In genomic region chr11:3836903-3837302, GRCh38 we compare ENCODE assay signal across 9 cellular contexts.
DNase-seq lines count a peak whose midpoint lies in the region; ATAC-seq and TF ChIP-seq lines count a peak whose summit lies in the region.
"Had no signal": no experiment of that assay in that cellular context is flagged by ENCODE, and none has a peak within 500 bp of the region (broad histone marks: within the 10 kb centered on the region; RNA-seq: fewer than 3 reads in every experiment).

No MANE protein-coding gene starts in this region.

- H3F3A ChIP-seq in OCI-LY1 (ENCODE audit: insufficient read depth, low read length), result no peaks in the 10 kb centered on the region

- no peak overlapping the region for H3K4me3 ChIP-seq in BLaER1
- peak overlapping the region; percentile 17 for H3K4me3 ChIP-seq in OCI-LY1 (ENCODE audit: low read depth, low read length, poor library complexity, severe bottlenecking)
- H3K4me3 ChIP-seq in mucosa of stomach (ENCODE audit: low read length), result no peak overlapping the region
- H3K4me3 ChIP-seq: body of pancreas had no signal

- H3K79me2 ChIP-seq in OCI-LY1 (ENCODE audit: insufficient read depth, low read length), result peaks cover 30% of the 10 kb centered on the region

- peaks cover 33% of the 10 kb centered on the region for H3K36me3 ChIP-seq in BLaER1
- H3K36me3 ChIP-seq in OCI-LY1 (ENCODE audit: insufficient read depth, low read length), result peaks cover 27% of the 10 kb centered on the region; the same call in 1 of the 2 replicates
- no peaks in the 10 kb centered on the region for H3K36me3 ChIP-seq in mucosa of stomach (ENCODE audit: control insufficient read depth, insufficient read depth, low read length)

- peak overlapping the region; percentile 65 for H3K27ac ChIP-seq in BLaER1
- peak overlapping the region; percentile 78 for H3K27ac ChIP-seq in OCI-LY1 (ENCODE audit: low read depth, low read length, poor library complexity, severe bottlenecking)

- H3K9ac ChIP-seq in BLaER1, result 0 out of 2 replicates have a peak overlapping the region, but pooled peaks have one; percentile 50
- peak overlapping the region; percentile 12; the same call in 1 of the 2 replicates for H3K9ac ChIP-seq in OCI-LY1 (ENCODE audit: low read length)
- H3K9ac ChIP-seq in mucosa of stomach (ENCODE audit: low read length), result peak overlapping the region; percentile 17

- no peak overlapping the region for H2AFZ ChIP-seq in OCI-LY1 (ENCODE audit: low read length)

- H4K20me1 ChIP-seq in BLaER1 (peaks cover 85% of the 10 kb centered on the region), OCI-LY1 (ENCODE audit: insufficient read depth, low read length) (no peaks in the 10 kb centered on the region)

- DNase-seq in activated naive CD4-positive, alpha-beta T cell treated with anti-CD3 and anti-CD28 coated beads, Interleukin-2, amount 50 U/mL, for 16 hours, result peak; percentile 38
- no peak for DNase-seq in kidney tubule cell (ENCODE audit: low spot score)
- DNase-seq in NCI-H446 (lab: John Stamatoyannopoulos, UW), result no peak

- H3K9me3 ChIP-seq in BLaER1, result no peaks in the 10 kb centered on the region
- no peaks in the 10 kb centered on the region for H3K9me3 ChIP-seq in OCI-LY1 (ENCODE audit: low read length)
- H3K9me3 ChIP-seq in mucosa of stomach (ENCODE audit: control insufficient read depth, low read length), result no peaks in the 10 kb centered on the region
- H3K9me3 ChIP-seq: body of pancreas had no signal

- H3K27me3 ChIP-seq in BLaER1, result no peaks in the 10 kb centered on the region
- H3K27me3 ChIP-seq in OCI-LY1 (ENCODE audit: insufficient read depth, low read length), result no peaks in the 10 kb centered on the region
- H3K27me3 ChIP-seq in mucosa of stomach (ENCODE audit: control insufficient read depth, insufficient read depth, low read length), result no peaks in the 10 kb centered on the region
- H3K27me3 ChIP-seq: body of pancreas had no signal

- H3K4me1 ChIP-seq in BLaER1 (peaks cover 74% of the 10 kb centered on the region), OCI-LY1 (ENCODE audit: insufficient read depth, low read length, severe bottlenecking) (peaks cover 51% of the 10 kb centered on the region), mucosa of stomach (ENCODE audit: control insufficient read depth, insufficient read depth, low read length) (peaks cover 40% of the 10 kb centered on the region)

- TF ChIP-seq CTCF in OCI-LY1 (IDR thresholded peaks at IDR 0.05; ENCODE audit: low read length), result no peak

- ATAC-seq in GM18520 (IDR thresholded peaks at IDR 0.05; ENCODE audit: unreplicated experiment) (no peak), HG03175 (IDR thresholded peaks at IDR 0.05; ENCODE audit: unreplicated experiment) (no peak)
- ATAC-seq: body of pancreas had no signal

- H3K9me2 ChIP-seq in OCI-LY1 (ENCODE audit: low read depth, low read length), result no peaks in the 10 kb centered on the region

- H3K4me2 ChIP-seq in BLaER1, result peak overlapping the region; percentile 94
- H3K4me2 ChIP-seq in OCI-LY1 (ENCODE audit: low read length), result peak overlapping the region; percentile 91
